Comparison of ENCODE assay signal across 19 cellular contexts in genomic region chr19:6599866-6600454, GRCh38. TPM values are rescaled to one million over a fixed set of nuclear protein-coding genes. Genes with fewer than 3 reads are reported as not detected.
"Had no signal": no experiment of that assay in that cellular context is flagged by ENCODE, and none has a peak within 500 bp of the region (broad histone marks: within the 10 kb centered on the region; RNA-seq: fewer than 3 reads in every experiment).

No MANE protein-coding gene starts in this region.

- H3K9me3 ChIP-seq: ascending aorta, left ventricle myocardium inferior, sigmoid colon, uterus had no signal

- H3K79me2 ChIP-seq: hepatocyte had no signal

- H3K36me3 ChIP-seq: ascending aorta, left ventricle myocardium inferior, sigmoid colon, uterus, WERI-Rb-1 had no signal

- ATAC-seq: activated naive CD8-positive, alpha-beta T cell treated with anti-CD3 and anti-CD28 coated beads, Interleukin-2, amount 50 U/mL, for 24 hours; activated T-cell treated with anti-CD3 and anti-CD28 coated beads, Interleukin-2, amount 50 U/mL, for 4 hours had no signal

- H3K9me3 Mint-ChIP-seq: activated naive CD8-positive, alpha-beta T cell treated with anti-CD3 and anti-CD28 coated beads, Interleukin-2, amount 50 U/mL, for 24 hours; activated T-cell treated with anti-CD3 and anti-CD28 coated beads, Interleukin-2, amount 50 U/mL, for 4 hours had no signal

- H3K4me1 Mint-ChIP-seq: endodermal cell, nephron had no signal

- H3K27ac Mint-ChIP-seq: activated naive CD8-positive, alpha-beta T cell treated with anti-CD3 and anti-CD28 coated beads, Interleukin-2, amount 50 U/mL, for 24 hours; endodermal cell; nephron had no signal

- H3K4me2 ChIP-seq: hepatocyte had no signal

- H2AFZ ChIP-seq: hepatocyte had no signal

- H3K4me3 Mint-ChIP-seq: activated naive CD8-positive, alpha-beta T cell treated with anti-CD3 and anti-CD28 coated beads, Interleukin-2, amount 50 U/mL, for 24 hours; endodermal cell; nephron had no signal

- DNase-seq: activated CD4-positive, alpha-beta T cell treated with anti-CD3 and anti-CD28 coated beads for 48 hours; activated naive CD4-positive, alpha-beta T cell; activated naive CD8-positive, alpha-beta T cell treated with anti-CD3 and anti-CD28 coated beads, Interleukin-2, amount 50 U/mL, for 24 hours; activated T-cell treated with anti-CD3 and anti-CD28 coated beads, Interleukin-2, amount 50 U/mL, for 4 hours; endodermal cell; erythroblast; kidney; left ventricle myocardium inferior; mesendoderm; sigmoid colon; stimulated activated CD4-positive, alpha-beta T cell treated with anti-CD3 and anti-CD28 coated beads, Interleukin-12 subunit alpha, Interleukin-12 subunit beta, amount 100 ng/mL, for 4 hours; uterus; WERI-Rb-1 had no signal

- H3K4me1 ChIP-seq: ascending aorta, sigmoid colon, uterus had no signal

- H3K27ac ChIP-seq: ascending aorta, hepatocyte, left ventricle myocardium inferior, sigmoid colon, uterus, WERI-Rb-1 had no signal

- H3K4me3 ChIP-seq: ascending aorta, hepatocyte, left ventricle myocardium inferior, sigmoid colon, uterus had no signal

- H3K27me3 ChIP-seq: ascending aorta, hepatocyte, uterus had no signal

RNA-seq across cellular contexts. Expression of gene CD70, which starts 9.0 kb away (rescaled TPM):
- total RNA-seq: ascending aorta, bronchial epithelial cell, dermis microvascular lymphatic vessel endothelial cell, hepatocyte, left ventricle myocardium inferior, omental fat pad had no signal
